11 cellular contexts compared by ENCODE assay signal in the genomic region with DNA sequence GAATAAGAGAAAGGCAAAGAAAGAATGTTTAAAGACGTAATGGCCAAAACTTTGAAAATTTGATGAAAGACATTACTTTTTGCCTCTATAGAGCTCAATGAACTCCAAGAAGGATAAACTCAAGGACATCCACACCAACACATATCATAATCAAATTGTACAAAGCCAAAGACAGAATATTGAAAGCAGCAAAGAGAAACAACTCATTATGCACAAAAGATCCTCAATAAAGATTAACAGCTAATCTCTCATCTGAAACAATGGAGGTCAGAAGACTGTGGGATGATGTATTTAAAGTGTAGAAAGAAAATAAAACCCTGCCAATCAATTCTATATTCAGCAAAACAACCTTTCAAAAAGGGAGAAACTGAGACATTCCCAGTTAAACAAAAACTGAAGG.
"Had no signal": no experiment of that assay in that cellular context is flagged by ENCODE, and none has a peak within 500 bp of the region (broad histone marks: within the 10 kb centered on the region; RNA-seq: fewer than 3 reads in every experiment).

No MANE protein-coding gene starts in this region.

- H3K9me3 Mint-ChIP-seq: HFFc6 had no signal

- H3K9ac ChIP-seq: GM23248, KMS-11 had no signal

- FAIRE-seq: H54 had no signal

- DNase-seq: GM23248, GOT3, H9, HCEC 1CT, HFFc6, IMR-90, Karpas-422, KBM-7 had no signal

- H3K4me2 ChIP-seq: KMS-11 had no signal

- H3K27ac Mint-ChIP-seq: H9, HFFc6 had no signal

- H3K4me3 ChIP-seq: GM23248 had no signal

- H3K27ac ChIP-seq: GM23248, HL-60, KMS-11 had no signal

- H3K4me1 Mint-ChIP-seq: H9 had no signal

- H3K4me3 Mint-ChIP-seq: H9, HFFc6 had no signal

- H2AFZ ChIP-seq: GM23248 had no signal
